2 cellular contexts compared by ENCODE assay signal in the genomic region with DNA sequence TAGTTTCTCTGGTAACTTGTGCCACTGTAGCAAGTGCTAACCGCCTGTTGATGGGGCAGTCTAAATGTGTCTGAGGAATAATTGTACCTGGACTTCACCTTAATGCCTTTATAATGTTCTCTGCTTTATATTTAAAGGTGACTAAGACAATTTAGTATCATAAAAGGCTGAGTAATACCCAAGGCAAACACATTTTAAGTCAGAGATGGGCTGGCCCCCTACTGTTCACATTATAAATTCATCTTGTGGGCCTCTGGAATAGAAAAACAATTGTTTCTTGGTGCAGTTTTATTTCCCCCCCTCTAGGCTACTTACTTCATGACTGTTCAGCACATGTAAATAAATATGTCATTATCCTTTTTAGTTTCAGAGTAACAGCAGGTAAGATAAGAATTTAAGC.
TF ChIP-seq lines count a peak whose summit lies in the region.

No MANE protein-coding gene starts in this region.

TF ChIP-seq in SK-N-SH treated with all-trans-retinoic acid at 6 μM for 48 hours, 23 proteins besides CTCF, POLR2A, EP300 and RAD21:
- TF ChIP-seq, protein P1, sequence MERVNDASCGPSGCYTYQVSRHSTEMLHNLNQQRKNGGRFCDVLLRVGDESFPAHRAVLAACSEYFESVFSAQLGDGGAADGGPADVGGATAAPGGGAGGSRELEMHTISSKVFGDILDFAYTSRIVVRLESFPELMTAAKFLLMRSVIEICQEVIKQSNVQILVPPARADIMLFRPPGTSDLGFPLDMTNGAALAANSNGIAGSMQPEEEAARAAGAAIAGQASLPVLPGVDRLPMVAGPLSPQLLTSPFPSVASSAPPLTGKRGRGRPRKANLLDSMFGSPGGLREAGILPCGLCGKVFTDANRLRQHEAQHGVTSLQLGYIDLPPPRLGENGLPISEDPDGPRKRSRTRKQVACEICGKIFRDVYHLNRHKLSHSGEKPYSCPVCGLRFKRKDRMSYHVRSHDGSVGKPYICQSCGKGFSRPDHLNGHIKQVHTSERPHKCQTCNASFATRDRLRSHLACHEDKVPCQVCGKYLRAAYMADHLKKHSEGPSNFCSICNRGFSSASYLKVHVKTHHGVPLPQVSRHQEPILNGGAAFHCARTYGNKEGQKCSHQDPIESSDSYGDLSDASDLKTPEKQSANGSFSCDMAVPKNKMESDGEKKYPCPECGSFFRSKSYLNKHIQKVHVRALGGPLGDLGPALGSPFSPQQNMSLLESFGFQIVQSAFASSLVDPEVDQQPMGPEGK (CRISPR knock-in tag; IDR thresholded peaks at IDR 0.05; ENCODE audit: borderline replicate concordance): no peak
- TF ChIP-seq ZNF70 (CRISPR knock-in tag; IDR thresholded peaks at IDR 0.05) (no peak), SNAI2 (CRISPR knock-in tag; IDR thresholded peaks at IDR 0.05) (no peak)
- TF ChIP-seq, protein P2, sequence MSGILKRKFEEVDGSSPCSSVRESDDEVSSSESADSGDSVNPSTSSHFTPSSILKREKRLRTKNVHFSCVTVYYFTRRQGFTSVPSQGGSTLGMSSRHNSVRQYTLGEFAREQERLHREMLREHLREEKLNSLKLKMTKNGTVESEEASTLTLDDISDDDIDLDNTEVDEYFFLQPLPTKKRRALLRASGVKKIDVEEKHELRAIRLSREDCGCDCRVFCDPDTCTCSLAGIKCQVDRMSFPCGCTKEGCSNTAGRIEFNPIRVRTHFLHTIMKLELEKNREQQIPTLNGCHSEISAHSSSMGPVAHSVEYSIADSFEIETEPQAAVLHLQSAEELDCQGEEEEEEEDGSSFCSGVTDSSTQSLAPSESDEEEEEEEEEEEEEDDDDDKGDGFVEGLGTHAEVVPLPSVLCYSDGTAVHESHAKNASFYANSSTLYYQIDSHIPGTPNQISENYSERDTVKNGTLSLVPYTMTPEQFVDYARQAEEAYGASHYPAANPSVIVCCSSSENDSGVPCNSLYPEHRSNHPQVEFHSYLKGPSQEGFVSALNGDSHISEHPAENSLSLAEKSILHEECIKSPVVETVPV (CRISPR knock-in tag; IDR thresholded peaks at IDR 0.05): no peak

TF ChIP-seq in HepG2, 621 proteins besides CTCF, POLR2A, EP300 and RAD21 (continued from another document):
- TF ChIP-seq ZSCAN5A (CRISPR knock-in tag; IDR thresholded peaks at IDR 0.05; ENCODE audit: borderline replicate concordance) (no peak), SP2 (CRISPR knock-in tag; IDR thresholded peaks at IDR 0.05) (no peak)
- TF ChIP-seq, protein P3, sequence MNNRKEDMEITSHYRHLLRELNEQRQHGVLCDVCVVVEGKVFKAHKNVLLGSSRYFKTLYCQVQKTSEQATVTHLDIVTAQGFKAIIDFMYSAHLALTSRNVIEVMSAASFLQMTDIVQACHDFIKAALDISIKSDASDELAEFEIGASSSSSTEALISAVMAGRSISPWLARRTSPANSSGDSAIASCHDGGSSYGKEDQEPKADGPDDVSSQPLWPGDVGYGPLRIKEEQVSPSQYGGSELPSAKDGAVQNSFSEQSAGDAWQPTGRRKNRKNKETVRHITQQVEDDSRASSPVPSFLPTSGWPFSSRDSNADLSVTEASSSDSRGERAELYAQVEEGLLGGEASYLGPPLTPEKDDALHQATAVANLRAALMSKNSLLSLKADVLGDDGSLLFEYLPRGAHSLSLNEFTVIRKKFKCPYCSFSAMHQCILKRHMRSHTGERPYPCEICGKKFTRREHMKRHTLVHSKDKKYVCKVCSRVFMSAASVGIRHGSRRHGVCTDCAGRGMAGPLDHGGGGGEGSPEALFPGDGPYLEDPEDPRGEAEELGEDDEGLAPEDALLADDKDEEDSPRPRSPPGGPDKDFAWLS (CRISPR knock-in tag; IDR thresholded peaks at IDR 0.05; ENCODE audit: borderline replicate concordance): no peak
